Comparison of ENCODE assay signal across 10 cellular contexts in genomic region chr11:14133381-14133780, GRCh38.
"Had no signal": no experiment of that assay in that cellular context is flagged by ENCODE, and none has a peak within 500 bp of the region (broad histone marks: within the 10 kb centered on the region; RNA-seq: fewer than 3 reads in every experiment).

No MANE protein-coding gene starts in this region.

- H3K4me1 ChIP-seq: HAP-1 had no signal

- H3K27ac ChIP-seq: GM23248 had no signal

- H3K36me3 ChIP-seq: HAP-1 had no signal

- H3K9me3 ChIP-seq: HAP-1 had no signal

- H2AFZ ChIP-seq: GM23248 had no signal

- ATAC-seq: HCT116, K562 had no signal

- H3K4me3 ChIP-seq: GM23248, HAP-1, K562 had no signal

- FAIRE-seq: HTR-8/SVneo, K562 had no signal

- DNase-seq: GM23248, GOT3, H7, HFFc6, IMR-90, KG1 had no signal

- H3K9me3 Mint-ChIP-seq: HFFc6 had no signal

- H3K27ac Mint-ChIP-seq: HFFc6 had no signal

- H3K4me3 Mint-ChIP-seq: HFFc6 had no signal
